ENCODE assay signal across 16 cellular contexts in genomic region chr12:26783791-26784379, GRCh38. TPM values are rescaled to one million over a fixed set of nuclear protein-coding genes. Genes with fewer than 3 reads are reported as not detected.
DNase-seq lines count a peak whose midpoint lies in the region; ATAC-seq and TF ChIP-seq lines count a peak whose summit lies in the region.
"Had no signal": no experiment of that assay in that cellular context is flagged by ENCODE, and none has a peak within 500 bp of the region (broad histone marks: within the 10 kb centered on the region; RNA-seq: fewer than 3 reads in every experiment).

No MANE protein-coding gene starts in this region.

- H3K4me1 ChIP-seq in fibroblast of lung (ENCODE audit: control insufficient read depth, extremely low read depth, insufficient read depth, low read length) (peaks cover 18% of the 10 kb centered on the region), osteoblast (ENCODE audit: insufficient read depth, low read length) (peaks cover 25% of the 10 kb centered on the region), aorta (ENCODE audit: control insufficient read depth in 1 of 2, insufficient read depth in 2 of 2, low read length in 2 of 2) (peaks cover 0 to 3% of the 10 kb centered on the region in 2 donors)

- intact Hi-C loops in aorta (cut with DNase I) = no loop called here

- H3K79me2 ChIP-seq in fibroblast of lung (ENCODE audit: control insufficient read depth, insufficient read depth, low read length) (no peaks in the 10 kb centered on the region), osteoblast (ENCODE audit: insufficient read depth, low read length) (no peaks in the 10 kb centered on the region)

- peak overlapping the region; percentile 46 for H2AFZ ChIP-seq in fibroblast of lung (ENCODE audit: low read length)
- no peak overlapping the region for H2AFZ ChIP-seq in osteoblast (ENCODE audit: low read length)

- TF ChIP-seq CTCF in fibroblast of lung (conservative IDR thresholded peaks at IDR 0.05 in 1 of 2, IDR thresholded peaks at IDR 0.05 in 1 of 2; ENCODE audit: low read depth in 1 of 2, low read length in 2 of 2) (no peak), osteoblast (IDR thresholded peaks at IDR 0.05; ENCODE audit: extremely low read depth, low read depth, low read length) (no peak), GM20000 (IDR thresholded peaks at IDR 0.05; ENCODE audit: extremely low read depth, missing control alignments) (no peak)

- peak overlapping the region in 3 of 4 experiments; percentile 26 to 35 (median 33) for H3K4me3 ChIP-seq in fibroblast of lung (replicated peaks in 1 of 4; ENCODE audit: control extremely low read depth in 1 of 4, insufficient read depth in 1 of 4, low read depth in 3 of 4, low read length in 4 of 4)
- no peak overlapping the region for H3K4me3 ChIP-seq in osteoblast (ENCODE audit: insufficient read depth, low read length)
- H3K4me3 ChIP-seq in aorta (ENCODE audit: low read length in 2 of 2) = peak overlapping the region; percentile 4 to 8

- H4K20me1 ChIP-seq in fibroblast of lung (ENCODE audit: control insufficient read depth, extremely low read depth, insufficient read depth, low read length) = no peaks in the 10 kb centered on the region
- H4K20me1 ChIP-seq in osteoblast (ENCODE audit: insufficient read depth, low read length) = no peaks in the 10 kb centered on the region

- 50 to 60% methylated on average over 2 of the region's 3 CpGs for WGBS in aorta, 2 donors

- no peaks in the 10 kb centered on the region for H3K36me3 ChIP-seq in fibroblast of lung (ENCODE audit: control insufficient read depth, insufficient read depth, low read length)
- no peaks in the 10 kb centered on the region for H3K36me3 ChIP-seq in osteoblast (ENCODE audit: insufficient read depth, low read length)
- H3K36me3 ChIP-seq in aorta (ENCODE audit: control insufficient read depth in 1 of 2, insufficient read depth in 2 of 2, low read length in 1 of 2) = no peaks in the 10 kb centered on the region

- H3K27ac ChIP-seq in fibroblast of lung (ENCODE audit: insufficient read depth, low read length) = no peak overlapping the region
- H3K27ac ChIP-seq in osteoblast (ENCODE audit: low read depth, low read length) = no peak overlapping the region
- no peak overlapping the region for H3K27ac ChIP-seq in aorta (ENCODE audit: low read depth in 1 of 2, low read length in 2 of 2)
- H3K27ac ChIP-seq: 22Rv1 had no signal

- H3K9me3 ChIP-seq in fibroblast of lung (ENCODE audit: control insufficient read depth, insufficient read depth, low read depth, low read length) = no peaks in the 10 kb centered on the region
- no peaks in the 10 kb centered on the region for H3K9me3 ChIP-seq in osteoblast (ENCODE audit: low read depth, low read length)
- no peaks in the 10 kb centered on the region for H3K9me3 ChIP-seq in aorta (ENCODE audit: control insufficient read depth, low read length)

- no peak for ATAC-seq in aorta (ENCODE audit: low FRiP score)

- peak overlapping the region; percentile 68 for H3K4me2 ChIP-seq in fibroblast of lung (ENCODE audit: extremely low read depth, insufficient read depth, low read length)
- H3K4me2 ChIP-seq in osteoblast (ENCODE audit: insufficient read depth, low read length) = peak overlapping the region; percentile 41

- H3K9ac ChIP-seq in fibroblast of lung (ENCODE audit: insufficient read depth, low read length) = peak overlapping the region; percentile 16

- DNase-seq in NCI-H510A treated with DMSO at 0.1 percent for 48 hours (lab: John Stamatoyannopoulos, UW) (peak; percentile 22), NCI-H510A (lab: John Stamatoyannopoulos, UW) (no peak), fibroblast of lung (ENCODE audit: low read depth in 2 of 2) (no peak), osteoblast (ENCODE audit: insufficient read length, low spot score, missing footprints) (no peak), aorta (no peak), GM20000 (ENCODE audit: low spot score) (no peak), OCI-M1 (lab: John Stamatoyannopoulos, UW) (no peak), DMS 273 treated with DMSO at 0.1 percent for 48 hours (lab: John Stamatoyannopoulos, UW) (no peak)
- DNase-seq: DMS79 treated with DMSO at 0.1 percent for 48 hours, H7, HFFc6, Kasumi-1, NCI-H1105, NCI-H1694 treated with DMSO at 0.1 percent for 48 hours, NCI-H774 had no signal

- H3K27me3 ChIP-seq in fibroblast of lung (ENCODE audit: control insufficient read depth, insufficient read depth, low read length) (no peaks in the 10 kb centered on the region), osteoblast (ENCODE audit: insufficient read depth, low read length) (no peaks in the 10 kb centered on the region), aorta (ENCODE audit: control insufficient read depth in 1 of 2, insufficient read depth in 2 of 2, low read length in 1 of 2) (no peaks in the 10 kb centered on the region)

RNA-seq across cellular contexts. Expression of gene ITPR2, which starts 49.1 kb away (rescaled TPM):
- 13.6 and 24.6 TPM in 2 replicates for total RNA-seq in fibroblast of lung
- 3.6 and 5.1 TPM in 2 replicates for polyA plus RNA-seq in fibroblast of lung
- 2.9 and 3.4 TPM in 2 replicates for polyA plus RNA-seq in fibroblast of lung (2012)
- polyA minus RNA-seq in fibroblast of lung (ENCODE audit: low replicate concordance) = 5.1 and 5.7 TPM in 2 replicates
- 19.2 and 21.2 TPM in 2 replicates for total RNA-seq in osteoblast
- 10 to 100 TPM; 40.3 to 84.8 TPM for total RNA-seq in aorta
- polyA plus RNA-seq in aorta = 1 to 10 TPM; 1.5 to 3.3 TPM
